ENCODE assay signal across 8 cellular contexts in the genomic region with DNA sequence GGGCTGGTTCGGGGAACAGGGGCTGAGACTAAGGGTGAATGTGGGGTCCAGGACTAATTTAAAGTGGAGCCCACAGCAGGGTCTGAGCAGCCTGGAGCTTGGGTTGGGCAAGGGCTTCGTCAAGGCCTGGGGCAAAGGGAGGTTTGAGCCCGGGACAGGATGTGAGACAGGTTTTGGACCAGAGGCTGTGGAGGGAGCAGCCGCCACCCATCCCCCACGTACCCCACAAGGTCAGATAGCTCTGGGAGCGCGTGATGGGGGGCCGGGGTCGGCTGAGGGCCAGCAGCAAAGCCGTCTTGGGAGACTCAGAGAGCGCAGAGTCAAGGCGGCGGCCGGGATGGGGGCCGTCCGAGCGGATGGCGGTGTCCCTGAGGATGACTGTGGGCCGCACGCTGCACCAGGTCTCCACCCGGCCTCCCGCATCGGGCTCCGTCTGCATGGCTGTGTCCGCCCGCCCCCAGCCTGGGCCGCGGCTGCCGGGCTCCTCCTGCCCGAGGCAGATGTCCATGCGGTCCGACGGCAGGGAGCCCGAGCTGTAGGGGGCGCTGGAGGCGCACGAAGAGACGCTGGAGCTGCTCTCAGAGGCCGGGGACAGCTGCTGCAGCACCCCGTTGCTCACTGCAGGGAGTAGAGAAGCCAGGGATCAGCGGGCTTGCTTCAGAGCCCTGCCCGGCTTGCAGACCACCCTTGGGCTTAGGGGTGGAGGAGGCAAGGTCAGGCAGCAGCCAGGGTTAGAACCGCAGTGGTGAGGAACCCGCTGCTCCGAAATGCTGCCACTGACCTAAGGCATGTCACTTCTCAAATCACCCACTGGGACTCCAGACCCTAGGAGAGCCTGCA. TPM values are rescaled to one million over a fixed set of nuclear protein-coding genes. Genes with fewer than 3 reads are reported as not detected.
A peak's percentile ranks its signal among the peaks of the same experiment; 100 is the strongest.
DNase-seq lines count a peak whose midpoint lies in the region; ATAC-seq and TF ChIP-seq lines count a peak whose summit lies in the region.

No MANE protein-coding gene starts in this region.

- H3K4me3 Mint-ChIP-seq in T-cell: no peak overlapping the region

- no peak overlapping the region for H3K4me3 ChIP-seq in LNCaP clone FGC (ENCODE audit: low read depth, low read length)

- H3K27me3 Mint-ChIP-seq in T-cell: peaks cover 45 to 56% of the 10 kb centered on the region in 2 donors

- intact Hi-C loops in left ventricle myocardium superior (cut with micrococcal nuclease): no loop called here

- POLR2A ChIA-PET in T-cell (lab: Charles Lee): no interaction called here

- ATAC-seq in T-cell (replicated peaks in 1 of 4) (peak; percentile 73 to 80 (median 78)), left ventricle myocardium superior (peak; percentile 81), GM18519 (IDR thresholded peaks at IDR 0.05; ENCODE audit: low FRiP score, unreplicated experiment) (no peak), GM21447 (IDR thresholded peaks at IDR 0.05; ENCODE audit: unreplicated experiment) (no peak)

- H3K4me1 Mint-ChIP-seq in T-cell: peaks cover 6 to 14% (median 9%) of the 10 kb centered on the region in 3 donors

- DNase-seq in ELR (ENCODE audit: low read depth) (peak; percentile 88), LNCaP clone FGC (ENCODE audit: low read depth) (no peak), T-cell (peak in 32 of 34 experiments; percentile 35 to 76 (median 56)), amniotic epithelial cell (ENCODE audit: low read depth) (peak; percentile 69), left ventricle myocardium superior (peak; percentile 92), putamen (ENCODE audit: low spot score) (peak; percentile 82)

- H3K36me3 Mint-ChIP-seq in T-cell: no peaks in the 10 kb centered on the region

- H3K27ac Mint-ChIP-seq in T-cell: no peak overlapping the region

- peak; percentile 57 for TF ChIP-seq CTCF in LNCaP clone FGC (IDR thresholded peaks at IDR 0.05; ENCODE audit: control insufficient read depth, extremely low read depth, insufficient read depth)

- CTCF ChIA-PET in T-cell (lab: Charles Lee): interaction anchor here (0.7 to 1.7 kb wide), 6 partner anchors 10 to 273 kb away, joined by 3 to 13 read pairs (median 4); a partner anchor contains a TSS

- H3K9me3 Mint-ChIP-seq in T-cell: no peaks in the 10 kb centered on the region

RNA-seq across cellular contexts. Expression of a gene that starts 12.1 kb away (rescaled TPM):
- total RNA-seq in T-cell (1 to 10 TPM; 1.7 to 2.7 (median 2.3) TPM), left ventricle myocardium superior (0.17 TPM)

RNA-seq across cellular contexts. Expression of a gene that starts 12.2 kb away (rescaled TPM):
- total RNA-seq in T-cell (100 to 1,000 TPM in 2 of 5 donors, 10 to 100 TPM in 3; 45.2 to 113 (median 91.0) TPM), left ventricle myocardium superior (11.0 TPM)

RNA-seq across cellular contexts. Expression of a gene that starts 19.2 kb away (rescaled TPM):
- total RNA-seq in T-cell: 10 to 100 TPM; 16.4 to 39.5 (median 35.4) TPM
- total RNA-seq in left ventricle myocardium superior: 44.9 TPM

RNA-seq across cellular contexts. Expression of a gene that starts 31.5 kb away (rescaled TPM):
- total RNA-seq in T-cell (10 to 100 TPM in 3 of 5 donors, 1 to 10 TPM in 2; 5.3 to 20.2 (median 16.9) TPM), left ventricle myocardium superior (8.0 TPM)

RNA-seq across cellular contexts. Expression of a gene that starts 31.5 kb away (rescaled TPM):
- total RNA-seq in T-cell (10 to 100 TPM; 36.2 to 67.6 (median 60.4) TPM), left ventricle myocardium superior (55.9 TPM)

Comparison
In these comparisons a context has a peak if more than half of its experiments do, and no peak if none do; other contexts are left out.
1. ATAC-seq: peak in T-cell (4 of 4) and left ventricle myocardium superior (single experiment); none in GM18519 (single experiment) and GM21447 (single experiment).